In the genomic region with DNA sequence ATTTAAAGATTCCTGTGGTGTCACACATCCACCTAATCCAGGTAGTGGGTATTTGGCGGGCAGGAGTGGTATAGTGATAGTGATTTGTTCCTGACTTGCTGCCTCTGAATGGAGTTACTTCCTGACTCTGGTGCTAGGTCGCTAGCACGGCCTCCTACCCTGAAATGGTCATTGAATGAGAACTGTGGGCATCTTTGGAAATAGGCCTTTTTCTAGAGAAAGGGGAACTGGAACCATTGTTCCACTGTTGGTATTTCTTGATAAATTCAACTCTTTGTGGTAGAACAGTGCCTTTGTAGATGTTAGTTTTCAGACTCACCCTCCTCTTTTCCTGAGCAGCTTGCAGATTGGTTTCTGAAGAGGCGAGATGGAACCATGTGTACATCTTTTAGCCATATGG, we compare ENCODE assay signal across 8 cellular contexts. TPM values are rescaled to one million over a fixed set of nuclear protein-coding genes. Genes with fewer than 3 reads are reported as not detected.
DNase-seq lines count a peak whose midpoint lies in the region; ATAC-seq and TF ChIP-seq lines count a peak whose summit lies in the region.

No MANE protein-coding gene starts in this region.

- H3K9me3 ChIP-seq in HUES48 (ENCODE audit: control insufficient read depth, insufficient read depth, low read length), result no peaks in the 10 kb centered on the region
- no peaks in the 10 kb centered on the region for H3K9me3 ChIP-seq in mucosa of rectum (ENCODE audit: control insufficient read depth in 2 of 2, low read length in 2 of 2)
- no peaks in the 10 kb centered on the region for H3K9me3 ChIP-seq in thyroid gland

- intact Hi-C loops in thyroid gland (cut with DNase I), result no loop called here

- H3K4me3 ChIP-seq in AG04449 (ENCODE audit: low read depth, low read length) (peak overlapping the region; percentile 89), HUES48 (ENCODE audit: low read depth, low read length) (peak overlapping the region; percentile 90; the same call in 1 of the 2 replicates), mucosa of rectum (ENCODE audit: low read length in 2 of 2) (peak overlapping the region; percentile 83 to 86), thyroid gland (replicated peaks in 1 of 3) (no peak overlapping the region)

- TF ChIP-seq CTCF in AG04449 (IDR thresholded peaks at IDR 0.05; ENCODE audit: insufficient read depth, low read length, missing control alignments) (no peak), brain (conservative IDR thresholded peaks at IDR 0.05) (no peak), thyroid gland (IDR thresholded peaks at IDR 0.05) (no peak)

- ATAC-seq in GM21390 (IDR thresholded peaks at IDR 0.05; ENCODE audit: unreplicated experiment), result no peak

- no peak for DNase-seq in AG04449 (ENCODE audit: low read depth, low spot score)
- no peak for DNase-seq in cerebellar cortex (ENCODE audit: low spot score)
- no peak for DNase-seq in T-helper 9 cell
- no peak for DNase-seq in thyroid gland

- H3K27me3 ChIP-seq in HUES48 (ENCODE audit: control insufficient read depth, insufficient read depth, low read length) (peaks cover 19% of the 10 kb centered on the region), mucosa of rectum (ENCODE audit: control insufficient read depth in 2 of 2, insufficient read depth in 2 of 2, low read length in 2 of 2) (no peaks in the 10 kb centered on the region), thyroid gland (no peaks in the 10 kb centered on the region)

- H3K4me3 Mint-ChIP-seq in brain, result peak overlapping the region; percentile 89 to 97 (median 91)

- peaks cover 6% of the 10 kb centered on the region for H3K36me3 Mint-ChIP-seq in brain

- peaks cover 40% of the 10 kb centered on the region for H3K4me1 Mint-ChIP-seq in brain

- peak overlapping the region in 2 of 5 experiments; percentile 27 to 75 for H3K27ac Mint-ChIP-seq in brain

- peaks cover 0 to 2% (median 0%) of the 10 kb centered on the region in 5 experiments for H3K9me3 Mint-ChIP-seq in brain

- CTCF ChIA-PET in AG04449 (lab: Yijun Ruan, JAX), result interaction anchor here (1.3 to 4.4 kb wide), 6 partner anchors 9 to 346 kb away, joined by 3 to 34 read pairs (median 4); no protein-coding TSS in a partner anchor

- H3K36me3 ChIP-seq in HUES48 (ENCODE audit: control insufficient read depth, insufficient read depth, low read length), result no peaks in the 10 kb centered on the region
- no peaks in the 10 kb centered on the region for H3K36me3 ChIP-seq in mucosa of rectum (ENCODE audit: control insufficient read depth in 2 of 2, insufficient read depth in 2 of 2, low read length in 2 of 2)
- H3K36me3 ChIP-seq in thyroid gland, result no peaks in the 10 kb centered on the region

- H3K27me3 Mint-ChIP-seq in brain, result peaks cover 21% of the 10 kb centered on the region

- 77 to 98% methylated on average over 4 of the region's 4 CpGs for WGBS in thyroid gland, 2 donors

- H3K9ac ChIP-seq in HUES48 (ENCODE audit: low read depth, low read length), result no peak overlapping the region
- H3K9ac ChIP-seq in mucosa of rectum (ENCODE audit: low read depth in 1 of 2, low read length in 2 of 2), result peak overlapping the region; percentile 78 to 89

- POLR2A ChIA-PET in AG04449 (lab: Yijun Ruan, JAX), result interaction anchor here (1.0 to 1.3 kb wide), 2 partner anchors 12 to 274 kb away, joined by 3 to 4 read pairs; no protein-coding TSS in a partner anchor

- H3K4me1 ChIP-seq in HUES48 (ENCODE audit: control insufficient read depth, insufficient read depth, low read length), result peaks cover 30% of the 10 kb centered on the region
- H3K4me1 ChIP-seq in mucosa of rectum (ENCODE audit: control insufficient read depth in 2 of 2, insufficient read depth in 2 of 2, low read length in 2 of 2), result peaks cover 33 to 44% of the 10 kb centered on the region in 2 donors
- peaks cover 0 to 12% of the 10 kb centered on the region in 2 donors for H3K4me1 ChIP-seq in thyroid gland

- no peak for TF ChIP-seq POLR2A in thyroid gland (IDR thresholded peaks at IDR 0.05)

- H3K27ac ChIP-seq in HUES48 (ENCODE audit: low read depth, low read length) (no peak overlapping the region), mucosa of rectum (ENCODE audit: low read depth in 2 of 2, low read length in 2 of 2) (peak overlapping the region in 1 of 2 donors; percentile 91), thyroid gland (no peak overlapping the region)

RNA-seq across cellular contexts. Expression of a gene that starts 1.5 kb away (rescaled TPM):
- polyA plus RNA-seq in brain (ENCODE audit: insufficient read depth, low read depth, low replicate concordance), result 58.6 TPM
- total RNA-seq in thyroid gland, result 10 to 100 TPM; 19.6 to 45.2 (median 28.4) TPM

Comparison
In these comparisons a context has a peak if more than half of its experiments do, and no peak if none do; other contexts are left out.
1. H3K4me3 ChIP-seq: peak in AG04449 (single experiment), HUES48 (single experiment) and mucosa of rectum (2 of 2); none in thyroid gland (0 of 3).